ENCODE assay signal across 8 cellular contexts in genomic region chr17:36545093-36545464, GRCh38. TPM values are rescaled to one million over a fixed set of nuclear protein-coding genes. Genes with fewer than 3 reads are reported as not detected.
A peak's percentile ranks its signal among the peaks of the same experiment; 100 is the strongest.
DNase-seq lines count a peak whose midpoint lies in the region; ATAC-seq, FAIRE-seq and TF ChIP-seq lines count a peak whose summit lies in the region.

No MANE protein-coding gene starts in this region.

- H3K4me1 ChIP-seq in astrocyte (ENCODE audit: insufficient read depth, low read length) (peaks cover 9% of the 10 kb centered on the region), HepG2 (ENCODE audit: insufficient read depth, low read length) (peaks cover 33% of the 10 kb centered on the region), upper lobe of left lung (peaks cover 45 to 52% (median 47%) of the 10 kb centered on the region in 4 donors)

- H3K9me3 Mint-ChIP-seq in activated CD4-positive, alpha-beta T cell treated with anti-CD3 and anti-CD28 coated beads, Interleukin-2, amount 10 ng/mL, durations not matched to agents 7 days and 5 days, result no peaks in the 10 kb centered on the region
- no peaks in the 10 kb centered on the region for H3K9me3 Mint-ChIP-seq in astrocyte (ENCODE audit: unreplicated experiment)

- no peak for DNase-seq in activated CD4-positive, alpha-beta T cell treated with anti-CD3 and anti-CD28 coated beads, Interleukin-2, amount 10 ng/mL, durations not matched to agents 7 days and 5 days
- no peak for DNase-seq in activated CD4-positive, alpha-beta T cell treated with anti-CD3 and anti-CD28 coated beads, Interleukin-2, amount 50 U/mL, for 1 hour
- DNase-seq in astrocyte (ENCODE audit: low read depth), result no peak
- no peak for DNase-seq in HepG2 (ENCODE audit: low spot score)
- no peak for DNase-seq in upper lobe of left lung
- no peak for DNase-seq in SHP77 treated with DMSO at 0.1 percent for 48 hours (lab: John Stamatoyannopoulos, UW)

- H3K36me3 Mint-ChIP-seq in activated CD4-positive, alpha-beta T cell treated with anti-CD3 and anti-CD28 coated beads, Interleukin-2, amount 10 ng/mL, durations not matched to agents 7 days and 5 days (ENCODE audit: low read depth), result peaks cover 35% of the 10 kb centered on the region
- H3K36me3 Mint-ChIP-seq in astrocyte (ENCODE audit: low read depth, unreplicated experiment), result peaks cover 5% of the 10 kb centered on the region

- H3K9me3 ChIP-seq in astrocyte (ENCODE audit: insufficient read depth, low read depth, low read length) (no peaks in the 10 kb centered on the region), HepG2 (ENCODE audit: low read length) (no peaks in the 10 kb centered on the region), upper lobe of left lung (no peaks in the 10 kb centered on the region)

- CTCF ChIA-PET in activated CD4-positive, alpha-beta T cell treated with anti-CD3 and anti-CD28 coated beads, Interleukin-2, amount 10 ng/mL, durations not matched to agents 7 days and 5 days (lab: Charles Lee), result interaction anchor here (1.2 to 1.6 kb wide), 2 partner anchors 11 to 44 kb away, joined by 3 to 9 read pairs; partner anchors contain the start of genes MYO19 and PIGW
- CTCF ChIA-PET in HepG2 (lab: Yijun Ruan, JAX; ENCODE audit: low intra/inter-chr PET ratio, low total read pairs), result no interaction called here

- no CpG with 5 or more reads among the region's 36 CpGs for WGBS in HepG2 (ENCODE audit: low lambda C conversion rate)
- WGBS in upper lobe of left lung, 2 donors, result 0% methylated on average over 5 of the region's 36 CpGs; no CpG with 5 or more reads in 1 of the 2 donors

- peaks cover 71% of the 10 kb centered on the region for H3K79me2 ChIP-seq in astrocyte (ENCODE audit: insufficient read depth, low read length)
- peaks cover 53% of the 10 kb centered on the region for H3K79me2 ChIP-seq in HepG2 (ENCODE audit: insufficient read depth, low read length)

- TF ChIP-seq EP300 in HepG2 (IDR thresholded peaks at IDR 0.05; ENCODE audit: low read depth in 2 of 2, low read length in 2 of 2), result no peak
- TF ChIP-seq EP300 in HepG2 (CRISPR knock-in tag; IDR thresholded peaks at IDR 0.05; ENCODE audit: borderline replicate concordance), result no peak
- no peak for TF ChIP-seq EP300 in upper lobe of left lung (IDR thresholded peaks at IDR 0.05)

- TF ChIP-seq POLR2A in HepG2 (IDR thresholded peaks at IDR 0.05; ENCODE audit: insufficient read depth in 1 of 2, low read depth in 2 of 2, low read length in 2 of 2), result no peak; a peak in 1 of 4 replicates
- TF ChIP-seq POLR2A in upper lobe of left lung (IDR thresholded peaks at IDR 0.05), result no peak

- peak overlapping the region; percentile 98 for H3K27ac Mint-ChIP-seq in activated CD4-positive, alpha-beta T cell treated with anti-CD3 and anti-CD28 coated beads, Interleukin-2, amount 10 ng/mL, durations not matched to agents 7 days and 5 days
- H3K27ac Mint-ChIP-seq in astrocyte (ENCODE audit: unreplicated experiment), result peak overlapping the region; percentile 85

- FAIRE-seq in astrocyte (lab: Jason Lieb, UNC) (no peak), HepG2 (lab: Jason Lieb, UNC) (no peak)

- POLR2A ChIA-PET in activated CD4-positive, alpha-beta T cell treated with anti-CD3 and anti-CD28 coated beads, Interleukin-2, amount 10 ng/mL, durations not matched to agents 7 days and 5 days (lab: Charles Lee), result interaction anchor here (0.8 to 1.4 kb wide), 3 partner anchors 9 to 25 kb away, joined by 3 to 4 read pairs (median 4); no protein-coding TSS in a partner anchor
- POLR2A ChIA-PET in HepG2 (lab: Yijun Ruan, JAX), result interaction anchor here (0.6 to 4.2 kb wide), 9 partner anchors 10 to 1074 kb away, joined by 3 to 107 read pairs (median 5); partner anchors contain the start of genes DHRS11, MRM1, MYO19 and PIGW

- no peak for TF ChIP-seq RAD21 in HepG2 (CRISPR knock-in tag; IDR thresholded peaks at IDR 0.05)

- H3K4me1 Mint-ChIP-seq in activated CD4-positive, alpha-beta T cell treated with anti-CD3 and anti-CD28 coated beads, Interleukin-2, amount 10 ng/mL, durations not matched to agents 7 days and 5 days, result peaks cover 37% of the 10 kb centered on the region
- peaks cover 13% of the 10 kb centered on the region for H3K4me1 Mint-ChIP-seq in astrocyte (ENCODE audit: low read depth, unreplicated experiment)

- H3K9ac ChIP-seq in astrocyte (ENCODE audit: low read length) (peak overlapping the region; percentile 99), HepG2 (ENCODE audit: insufficient read depth, low read depth, low read length) (peak overlapping the region; percentile 100)

- H3K4me3 Mint-ChIP-seq in activated CD4-positive, alpha-beta T cell treated with anti-CD3 and anti-CD28 coated beads, Interleukin-2, amount 10 ng/mL, durations not matched to agents 7 days and 5 days, result peak overlapping the region; percentile 88
- H3K4me3 Mint-ChIP-seq in astrocyte (ENCODE audit: unreplicated experiment), result peak overlapping the region; percentile 93

- intact Hi-C loops in HepG2 (cut with micrococcal nuclease; ENCODE audit: unreplicated experiment), result loop anchor here (5.0 kb wide), 1 partner anchor 47 kb away; the partner anchor contains the start of gene DHRS11

- H3K4me3 ChIP-seq in astrocyte (ENCODE audit: insufficient read depth, low read depth, low read length) (peak overlapping the region; percentile 90), HepG2 (replicated peaks in 1 of 3; ENCODE audit: insufficient read depth in 1 of 3, low read depth in 2 of 3, low read length in 3 of 3) (peak overlapping the region; percentile 88 to 100 (median 93)), upper lobe of left lung (peak overlapping the region; percentile 84 to 97 (median 94))

- H3K27me3 ChIP-seq in astrocyte (ENCODE audit: insufficient read depth, low read length), result no peaks in the 10 kb centered on the region
- H3K27me3 ChIP-seq in HepG2 (ENCODE audit: control insufficient read depth in 1 of 2, insufficient read depth in 2 of 2, low read length in 2 of 2), result peaks cover 0 to 5% of the 10 kb centered on the region in 2 experiments; a peak in 1 of 5 replicates
- H3K27me3 ChIP-seq in upper lobe of left lung, result no peaks in the 10 kb centered on the region

- peak; percentile 35 for ATAC-seq in HG03521 (IDR thresholded peaks at IDR 0.05; ENCODE audit: unreplicated experiment)
- ATAC-seq in HepG2, result no peak
- peak; percentile 72 to 80 for ATAC-seq in upper lobe of left lung (ENCODE audit: low FRiP score in 2 of 2)
- no peak for ATAC-seq in HG02588 (IDR thresholded peaks at IDR 0.05; ENCODE audit: unreplicated experiment)

- in situ Hi-C loops in HepG2 (cut with HindIII; ENCODE audit: extremely low pct_ligation_motif_present, low pct_unique_long_range_greater_than_20kb), result no loop called here

- H3K27ac ChIP-seq in astrocyte (ENCODE audit: low read depth, low read length), result peak overlapping the region; percentile 98
- peak overlapping the region; percentile 100 for H3K27ac ChIP-seq in HepG2 (ENCODE audit: extremely low read length, insufficient read depth, low read length)
- peak overlapping the region; percentile 99 to 100 (median 100) for H3K27ac ChIP-seq in upper lobe of left lung

- no peak for TF ChIP-seq CTCF in astrocyte (IDR thresholded peaks at IDR 0.05; ENCODE audit: insufficient read depth, low read depth, low read length)
- TF ChIP-seq CTCF in HepG2 (CRISPR knock-in tag; IDR thresholded peaks at IDR 0.05), result no peak
- TF ChIP-seq CTCF in upper lobe of left lung (IDR thresholded peaks at IDR 0.05), result no peak

- peak overlapping the region; percentile 86 for H3K4me2 ChIP-seq in astrocyte (ENCODE audit: low read length)
- peak overlapping the region; percentile 71 for H3K4me2 ChIP-seq in HepG2 (ENCODE audit: low read depth, low read length)

- peaks cover 44% of the 10 kb centered on the region for H4K20me1 ChIP-seq in astrocyte (ENCODE audit: insufficient read depth, low read length)
- H4K20me1 ChIP-seq in HepG2 (ENCODE audit: insufficient read depth, low read length), result peaks cover 31% of the 10 kb centered on the region

- H3K27me3 Mint-ChIP-seq in activated CD4-positive, alpha-beta T cell treated with anti-CD3 and anti-CD28 coated beads, Interleukin-2, amount 10 ng/mL, durations not matched to agents 7 days and 5 days, result no peaks in the 10 kb centered on the region
- H3K27me3 Mint-ChIP-seq in astrocyte (ENCODE audit: low read depth, unreplicated experiment), result no peaks in the 10 kb centered on the region

- BruUV-seq in HepG2 (replicated peaks; lab: Mats Ljungman, UMichigan), result no TSS peak

- H2AFZ ChIP-seq in astrocyte (ENCODE audit: low read depth, low read length) (peak overlapping the region; percentile 88), HepG2 (ENCODE audit: low read length) (no peak overlapping the region)

- H3K36me3 ChIP-seq in astrocyte (ENCODE audit: insufficient read depth, low read length) (no peaks in the 10 kb centered on the region), HepG2 (replicated peaks in 1 of 2; ENCODE audit: control insufficient read depth in 1 of 2, insufficient read depth in 2 of 2, low read length in 2 of 2) (no peaks in the 10 kb centered on the region; a peak in 1 of 5 replicates), upper lobe of left lung (peaks cover 0 to 4% (median 0%) of the 10 kb centered on the region in 4 donors)

RNA-seq across cellular contexts. Expression of gene GGNBP2, which starts 0.4 kb away (rescaled TPM):
- total RNA-seq in activated CD4-positive, alpha-beta T cell treated with anti-CD3 and anti-CD28 coated beads, Interleukin-2, amount 10 ng/mL, durations not matched to agents 7 days and 5 days, result 100 to 1,000 TPM; 111 to 116 TPM
- 80.0 and 80.8 TPM in 2 replicates for total RNA-seq in astrocyte
- 53.3 and 59.6 TPM in 2 replicates for total RNA-seq in HepG2 (2016; rRNA removed; fragmentation: Illumina TruSeq; extraction: Trizol)
- total RNA-seq in HepG2 (2016; cell fraction: cytosol; rRNA removed; fragmentation: Illumina TruSeq; extraction: Trizol; ENCODE audit: low read depth), result 12.2 and 13.2 TPM in 2 replicates
- total RNA-seq in HepG2 (2016; cell fraction: insoluble cytoplasmic fraction; rRNA removed; fragmentation: Illumina TruSeq; extraction: Trizol), result 54.5 and 55.8 TPM in 2 replicates
- 17.0 and 19.1 TPM in 2 replicates for total RNA-seq in HepG2 (2016; cell fraction: membrane; rRNA removed; fragmentation: Illumina TruSeq; extraction: Trizol)
- 64.6 and 73.8 TPM in 2 replicates for total RNA-seq in HepG2 (2016; cell fraction: nucleus; rRNA removed; fragmentation: Illumina TruSeq; extraction: Trizol)
- polyA plus RNA-seq in HepG2 (2011; rRNA removed), result 75.5 and 84.2 TPM in 2 replicates
- polyA plus RNA-seq in HepG2 (2011; cell fraction: cytosol; rRNA removed), result 29.8 and 38.5 TPM in 2 replicates
- 127 and 151 TPM in 2 replicates for polyA plus RNA-seq in HepG2 (2011; cell fraction: nucleus; rRNA removed)
- 41.9 and 49.1 TPM in 2 replicates for polyA plus RNA-seq in HepG2 (2012)
- polyA plus RNA-seq in HepG2 (2016; cell fraction: cytosol; fragmentation: Illumina TruSeq; extraction: Trizol; ENCODE audit: low read depth), result 4.2 and 5.6 TPM in 2 replicates
- polyA plus RNA-seq in HepG2 (2016; cell fraction: insoluble cytoplasmic fraction; fragmentation: Illumina TruSeq; extraction: Trizol; ENCODE audit: low read depth), result 65.2 and 70.6 TPM in 2 replicates
- 9.6 and 11.3 TPM in 2 replicates for polyA plus RNA-seq in HepG2 (2016; cell fraction: membrane; fragmentation: Illumina TruSeq; extraction: Trizol; ENCODE audit: low read depth)
- polyA plus RNA-seq in HepG2 (2016; cell fraction: nucleus; fragmentation: Illumina TruSeq; extraction: Trizol; ENCODE audit: insufficient read depth, low read depth), result 118 and 132 TPM in 2 replicates
- 67.2 and 86.8 TPM in 2 replicates for polyA minus RNA-seq in HepG2 (2011; rRNA and poly(A)+ RNA removed; ENCODE audit: low replicate concordance)
- 16.6 and 22.4 TPM in 2 replicates for polyA minus RNA-seq in HepG2 (2011; cell fraction: cytosol; rRNA and poly(A)+ RNA removed)
- 108 and 109 TPM in 2 replicates for polyA minus RNA-seq in HepG2 (2011; cell fraction: nucleus; rRNA and poly(A)+ RNA removed)
- 100 to 1,000 TPM in 1 of 6 donors, 10 to 100 TPM in 5; 36.8 to 101 (median 70.0) TPM for total RNA-seq in upper lobe of left lung

RNA-seq across cellular contexts. Expression of gene PIGW, which starts 10.3 kb away (rescaled TPM):
- 10 to 100 TPM; 12.8 to 15.2 TPM for total RNA-seq in activated CD4-positive, alpha-beta T cell treated with anti-CD3 and anti-CD28 coated beads, Interleukin-2, amount 10 ng/mL, durations not matched to agents 7 days and 5 days
- total RNA-seq in astrocyte (7.5 and 8.4 TPM in 2 replicates), HepG2 (2016; rRNA removed; fragmentation: Illumina TruSeq; extraction: Trizol) (24.0 and 26.5 TPM in 2 replicates), upper lobe of left lung (10 to 100 TPM in 2 of 6 donors, 1 to 10 TPM in 2, under 1 TPM in 1, not detected in 1; 0.67 to 11.9 (median 9.3) TPM)
- 4.4 and 5.1 TPM in 2 replicates for total RNA-seq in HepG2 (2016; cell fraction: cytosol; rRNA removed; fragmentation: Illumina TruSeq; extraction: Trizol; ENCODE audit: low read depth)
- 21.6 and 25.0 TPM in 2 replicates for total RNA-seq in HepG2 (2016; cell fraction: insoluble cytoplasmic fraction; rRNA removed; fragmentation: Illumina TruSeq; extraction: Trizol)
- 19.0 and 23.1 TPM in 2 replicates for total RNA-seq in HepG2 (2016; cell fraction: membrane; rRNA removed; fragmentation: Illumina TruSeq; extraction: Trizol)
- total RNA-seq in HepG2 (2016; cell fraction: nucleus; rRNA removed; fragmentation: Illumina TruSeq; extraction: Trizol), result 20.3 and 22.4 TPM in 2 replicates
- polyA plus RNA-seq in HepG2 (2011; rRNA removed), result 6.6 and 9.0 TPM in 2 replicates
- 4.7 and 6.7 TPM in 2 replicates for polyA plus RNA-seq in HepG2 (2011; cell fraction: cytosol; rRNA removed)
- 3.9 and 4.8 TPM in 2 replicates for polyA plus RNA-seq in HepG2 (2011; cell fraction: nucleus; rRNA removed)
- polyA plus RNA-seq in HepG2 (2012), result 11.2 and 12.6 TPM in 2 replicates
- 5.5 and 6.5 TPM in 2 replicates for polyA plus RNA-seq in HepG2 (2016; cell fraction: cytosol; fragmentation: Illumina TruSeq; extraction: Trizol; ENCODE audit: low read depth)
- polyA plus RNA-seq in HepG2 (2016; cell fraction: insoluble cytoplasmic fraction; fragmentation: Illumina TruSeq; extraction: Trizol; ENCODE audit: low read depth), result 25.9 and 29.3 TPM in 2 replicates
- 20.3 and 21.1 TPM in 2 replicates for polyA plus RNA-seq in HepG2 (2016; cell fraction: membrane; fragmentation: Illumina TruSeq; extraction: Trizol; ENCODE audit: low read depth)
- polyA plus RNA-seq in HepG2 (2016; cell fraction: nucleus; fragmentation: Illumina TruSeq; extraction: Trizol; ENCODE audit: insufficient read depth, low read depth), result 29.7 and 32.1 TPM in 2 replicates
- 2.8 and 4.8 TPM in 2 replicates for polyA minus RNA-seq in HepG2 (2011; rRNA and poly(A)+ RNA removed; ENCODE audit: low replicate concordance)
- 3.5 and 6.3 TPM in 2 replicates for polyA minus RNA-seq in HepG2 (2011; cell fraction: cytosol; rRNA and poly(A)+ RNA removed)
- polyA minus RNA-seq in HepG2 (2011; cell fraction: nucleus; rRNA and poly(A)+ RNA removed), result 6.3 and 7.2 TPM in 2 replicates

RNA-seq across cellular contexts. Expression of gene MYO19, which starts 10.4 kb away (rescaled TPM):
- total RNA-seq in activated CD4-positive, alpha-beta T cell treated with anti-CD3 and anti-CD28 coated beads, Interleukin-2, amount 10 ng/mL, durations not matched to agents 7 days and 5 days, result 100 to 1,000 TPM; 125 to 127 TPM
- total RNA-seq in astrocyte (41.0 and 42.9 TPM in 2 replicates), HepG2 (2016; rRNA removed; fragmentation: Illumina TruSeq; extraction: Trizol) (46.8 and 75.7 TPM in 2 replicates), upper lobe of left lung (100 to 1,000 TPM in 1 of 6 donors, 10 to 100 TPM in 5; 34.8 to 167 (median 49.4) TPM)
- total RNA-seq in HepG2 (2016; cell fraction: cytosol; rRNA removed; fragmentation: Illumina TruSeq; extraction: Trizol; ENCODE audit: low read depth), result 70.2 and 74.2 TPM in 2 replicates
- 42.5 and 72.3 TPM in 2 replicates for total RNA-seq in HepG2 (2016; cell fraction: insoluble cytoplasmic fraction; rRNA removed; fragmentation: Illumina TruSeq; extraction: Trizol)
- 73.2 and 82.2 TPM in 2 replicates for total RNA-seq in HepG2 (2016; cell fraction: membrane; rRNA removed; fragmentation: Illumina TruSeq; extraction: Trizol)
- 105 and 110 TPM in 2 replicates for total RNA-seq in HepG2 (2016; cell fraction: nucleus; rRNA removed; fragmentation: Illumina TruSeq; extraction: Trizol)
- polyA plus RNA-seq in HepG2 (2011; rRNA removed), result 80.8 and 82.3 TPM in 2 replicates
- polyA plus RNA-seq in HepG2 (2011; cell fraction: cytosol; rRNA removed), result 31.7 and 43.3 TPM in 2 replicates
- 435 and 511 TPM in 2 replicates for polyA plus RNA-seq in HepG2 (2011; cell fraction: nucleus; rRNA removed)
- polyA plus RNA-seq in HepG2 (2012), result 38.9 and 47.5 TPM in 2 replicates
- 29.1 and 34.3 TPM in 2 replicates for polyA plus RNA-seq in HepG2 (2016; cell fraction: cytosol; fragmentation: Illumina TruSeq; extraction: Trizol; ENCODE audit: low read depth)
- 38.5 and 44.1 TPM in 2 replicates for polyA plus RNA-seq in HepG2 (2016; cell fraction: insoluble cytoplasmic fraction; fragmentation: Illumina TruSeq; extraction: Trizol; ENCODE audit: low read depth)
- polyA plus RNA-seq in HepG2 (2016; cell fraction: membrane; fragmentation: Illumina TruSeq; extraction: Trizol; ENCODE audit: low read depth), result 43.7 and 46.4 TPM in 2 replicates
- polyA plus RNA-seq in HepG2 (2016; cell fraction: nucleus; fragmentation: Illumina TruSeq; extraction: Trizol; ENCODE audit: insufficient read depth, low read depth), result 202 and 205 TPM in 2 replicates
- 151 and 353 TPM in 2 replicates for polyA minus RNA-seq in HepG2 (2011; rRNA and poly(A)+ RNA removed; ENCODE audit: low replicate concordance)
- 25.4 and 29.5 TPM in 2 replicates for polyA minus RNA-seq in HepG2 (2011; cell fraction: cytosol; rRNA and poly(A)+ RNA removed)
- 222 and 248 TPM in 2 replicates for polyA minus RNA-seq in HepG2 (2011; cell fraction: nucleus; rRNA and poly(A)+ RNA removed)

RNA-seq across cellular contexts. Expression of gene DHRS11, which starts 46.6 kb away (rescaled TPM):
- total RNA-seq in activated CD4-positive, alpha-beta T cell treated with anti-CD3 and anti-CD28 coated beads, Interleukin-2, amount 10 ng/mL, durations not matched to agents 7 days and 5 days, result 1 to 10 TPM; 4.8 to 5.0 TPM
- total RNA-seq in astrocyte (7.1 and 8.8 TPM in 2 replicates), HepG2 (2016; rRNA removed; fragmentation: Illumina TruSeq; extraction: Trizol) (19.6 and 28.4 TPM in 2 replicates), upper lobe of left lung (1 to 10 TPM; 3.6 to 7.5 (median 4.9) TPM)
- total RNA-seq in HepG2 (2016; cell fraction: cytosol; rRNA removed; fragmentation: Illumina TruSeq; extraction: Trizol; ENCODE audit: low read depth), result 17.2 and 17.4 TPM in 2 replicates
- 15.5 and 27.2 TPM in 2 replicates for total RNA-seq in HepG2 (2016; cell fraction: insoluble cytoplasmic fraction; rRNA removed; fragmentation: Illumina TruSeq; extraction: Trizol)
- total RNA-seq in HepG2 (2016; cell fraction: membrane; rRNA removed; fragmentation: Illumina TruSeq; extraction: Trizol), result 21.2 and 25.8 TPM in 2 replicates
- total RNA-seq in HepG2 (2016; cell fraction: nucleus; rRNA removed; fragmentation: Illumina TruSeq; extraction: Trizol), result 17.9 and 22.6 TPM in 2 replicates
- 41.9 and 48.7 TPM in 2 replicates for polyA plus RNA-seq in HepG2 (2011; rRNA removed)
- polyA plus RNA-seq in HepG2 (2011; cell fraction: cytosol; rRNA removed), result 39.7 and 43.4 TPM in 2 replicates
- polyA plus RNA-seq in HepG2 (2011; cell fraction: nucleus; rRNA removed), result 55.0 and 64.7 TPM in 2 replicates
- polyA plus RNA-seq in HepG2 (2012), result 24.2 and 34.9 TPM in 2 replicates
- 21.4 and 26.0 TPM in 2 replicates for polyA plus RNA-seq in HepG2 (2016; cell fraction: cytosol; fragmentation: Illumina TruSeq; extraction: Trizol; ENCODE audit: low read depth)
- 28.1 and 32.5 TPM in 2 replicates for polyA plus RNA-seq in HepG2 (2016; cell fraction: insoluble cytoplasmic fraction; fragmentation: Illumina TruSeq; extraction: Trizol; ENCODE audit: low read depth)
- 25.5 and 31.7 TPM in 2 replicates for polyA plus RNA-seq in HepG2 (2016; cell fraction: membrane; fragmentation: Illumina TruSeq; extraction: Trizol; ENCODE audit: low read depth)
- 61.7 and 67.8 TPM in 2 replicates for polyA plus RNA-seq in HepG2 (2016; cell fraction: nucleus; fragmentation: Illumina TruSeq; extraction: Trizol; ENCODE audit: insufficient read depth, low read depth)
- polyA minus RNA-seq in HepG2 (2011; rRNA and poly(A)+ RNA removed; ENCODE audit: low replicate concordance), result 45.6 and 61.3 TPM in 2 replicates
- 19.2 and 21.1 TPM in 2 replicates for polyA minus RNA-seq in HepG2 (2011; cell fraction: cytosol; rRNA and poly(A)+ RNA removed)
- 13.9 and 17.8 TPM in 2 replicates for polyA minus RNA-seq in HepG2 (2011; cell fraction: nucleus; rRNA and poly(A)+ RNA removed)

RNA-seq across cellular contexts. Expression of gene MRM1, which starts 56.3 kb away (rescaled TPM):
- total RNA-seq in activated CD4-positive, alpha-beta T cell treated with anti-CD3 and anti-CD28 coated beads, Interleukin-2, amount 10 ng/mL, durations not matched to agents 7 days and 5 days, result 1 to 10 TPM; 6.8 to 8.6 TPM
- total RNA-seq in astrocyte, result 3.1 and 4.8 TPM in 2 replicates
- total RNA-seq in HepG2 (2016; rRNA removed; fragmentation: Illumina TruSeq; extraction: Trizol), result 10.7 and 11.3 TPM in 2 replicates
- 1.9 and 2.1 TPM in 2 replicates for total RNA-seq in HepG2 (2016; cell fraction: cytosol; rRNA removed; fragmentation: Illumina TruSeq; extraction: Trizol; ENCODE audit: low read depth)
- total RNA-seq in HepG2 (2016; cell fraction: insoluble cytoplasmic fraction; rRNA removed; fragmentation: Illumina TruSeq; extraction: Trizol), result 10.1 and 11.0 TPM in 2 replicates
- total RNA-seq in HepG2 (2016; cell fraction: membrane; rRNA removed; fragmentation: Illumina TruSeq; extraction: Trizol), result 2.9 and 3.5 TPM in 2 replicates
- total RNA-seq in HepG2 (2016; cell fraction: nucleus; rRNA removed; fragmentation: Illumina TruSeq; extraction: Trizol), result 5.8 and 7.3 TPM in 2 replicates
- polyA plus RNA-seq in HepG2 (2011; rRNA removed), result 4.1 and 4.9 TPM in 2 replicates
- 5.1 and 5.2 TPM in 2 replicates for polyA plus RNA-seq in HepG2 (2011; cell fraction: cytosol; rRNA removed)
- 8.3 and 10.1 TPM in 2 replicates for polyA plus RNA-seq in HepG2 (2011; cell fraction: nucleus; rRNA removed)
- polyA plus RNA-seq in HepG2 (2012), result 4.0 and 4.5 TPM in 2 replicates
- polyA plus RNA-seq in HepG2 (2016; cell fraction: cytosol; fragmentation: Illumina TruSeq; extraction: Trizol; ENCODE audit: low read depth), result 1.9 and 2.1 TPM in 2 replicates
- polyA plus RNA-seq in HepG2 (2016; cell fraction: insoluble cytoplasmic fraction; fragmentation: Illumina TruSeq; extraction: Trizol; ENCODE audit: low read depth), result 10.5 and 11.3 TPM in 2 replicates
- polyA plus RNA-seq in HepG2 (2016; cell fraction: membrane; fragmentation: Illumina TruSeq; extraction: Trizol; ENCODE audit: low read depth), result 2.6 and 3.6 TPM in 2 replicates
- polyA plus RNA-seq in HepG2 (2016; cell fraction: nucleus; fragmentation: Illumina TruSeq; extraction: Trizol; ENCODE audit: insufficient read depth, low read depth), result 12.6 and 12.9 TPM in 2 replicates
- 5.9 and 6.1 TPM in 2 replicates for polyA minus RNA-seq in HepG2 (2011; rRNA and poly(A)+ RNA removed; ENCODE audit: low replicate concordance)
- 2.9 and 3.3 TPM in 2 replicates for polyA minus RNA-seq in HepG2 (2011; cell fraction: cytosol; rRNA and poly(A)+ RNA removed)
- polyA minus RNA-seq in HepG2 (2011; cell fraction: nucleus; rRNA and poly(A)+ RNA removed), result 4.6 and 5.2 TPM in 2 replicates
- 1 to 10 TPM; 3.1 to 9.4 (median 8.1) TPM for total RNA-seq in upper lobe of left lung

Comparison
In these comparisons a context has a peak if more than half of its experiments do, and no peak if none do; other contexts are left out.
1. ATAC-seq: peak in HG03521 (single experiment) and upper lobe of left lung (2 of 2); none in HepG2 (single experiment) and HG02588 (single experiment).
2. Peak in every context shown above with its lines, with median percentiles within 50 percentile points of each other: H3K27ac ChIP-seq and H3K4me3 ChIP-seq.